In the genomic region with DNA sequence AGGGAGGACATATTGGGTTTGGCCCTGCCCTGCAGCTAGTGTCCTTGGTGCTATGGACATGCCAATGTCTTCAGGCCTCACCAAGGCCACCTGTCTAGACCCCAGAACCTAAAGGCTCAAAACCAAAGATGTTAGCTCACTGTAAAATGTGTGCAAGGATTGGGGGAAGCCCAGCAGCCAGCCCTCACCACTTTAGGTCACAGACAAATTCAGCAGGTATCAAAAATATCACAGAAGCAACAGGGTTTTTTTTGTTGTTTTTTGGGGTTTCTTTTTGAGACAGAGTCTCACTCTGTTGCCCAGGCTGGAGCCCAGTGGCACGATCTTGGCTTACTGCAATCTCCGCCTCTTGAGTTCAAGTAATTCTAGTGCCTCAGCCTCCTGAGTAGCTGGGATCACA, we compare ENCODE assay signal across 30 cellular contexts.
"Had no signal": no experiment of that assay in that cellular context is flagged by ENCODE, and none has a peak within 500 bp of the region (broad histone marks: within the 10 kb centered on the region; RNA-seq: fewer than 3 reads in every experiment).

No MANE protein-coding gene starts in this region.

- DNase-seq: activated B cell treated with CpG ODN at 0.5 μM for 24 hours; activated CD4-positive, alpha-beta memory T cell treated with anti-CD3 and anti-CD28 coated beads for 36 hours; activated CD4-positive, alpha-beta T cell treated with anti-CD3 and anti-CD28 coated beads, Interleukin-2, amount 10 ng/mL, durations not matched to agents 24 days and 14 days; activated CD8-positive, alpha-beta memory T cell treated with anti-CD3 and anti-CD28 coated beads, Interleukin-2, amount 10 ng/mL, durations not matched to agents 7 days and 5 days; activated CD8-positive, alpha-beta memory T cell treated with anti-CD3 and anti-CD28 coated beads, Interleukin-2, amount 50 U/mL, for 4 hours; activated CD8-positive, alpha-beta T cell treated with anti-CD3 and anti-CD28 coated beads, Interleukin-2, amount 10 ng/mL, durations not matched to agents 7 days and 5 days; activated effector memory CD4-positive, alpha-beta T cell treated with anti-CD3 and anti-CD28 coated beads, Interleukin-2, amount 50 U/mL, for 16 hours; activated naive CD4-positive, alpha-beta T cell treated with anti-CD3 and anti-CD28 coated beads for 36 hours; activated naive CD8-positive, alpha-beta T cell treated with anti-CD3 and anti-CD28 coated beads for 36 hours; activated naive CD8-positive, alpha-beta T cell treated with anti-CD3 and anti-CD28 coated beads, Interleukin-2, amount 50 U/mL, for 24 hours; activated T-cell treated with anti-CD3 and anti-CD28 coated beads, Interleukin-2, amount 50 U/mL, for 1 hour; activated T-cell treated with anti-CD3 and anti-CD28 coated beads, Interleukin-2, amount 50 U/mL, for 48 hours; adrenal gland; amygdala; aorta; body of pancreas; caudate nucleus; cortex of kidney; dermis blood vessel endothelial cell; effector CD4-positive, alpha-beta T cell; effector memory CD8-positive, alpha-beta T cell; erythroblast; foreskin keratinocyte; gastrocnemius medialis; heart right ventricle; T-helper 17 cell; T1000; WERI-Rb-1 had no signal

- H3K36me3 ChIP-seq: adrenal gland, esophagus muscularis mucosa, gastrocnemius medialis, heart right ventricle, WERI-Rb-1 had no signal

- H3K27me3 ChIP-seq: adrenal gland, body of pancreas, esophagus muscularis mucosa, foreskin keratinocyte, gastrocnemius medialis, heart right ventricle had no signal

- H3K4me3 ChIP-seq: adrenal gland, body of pancreas, esophagus muscularis mucosa, gastrocnemius medialis, heart right ventricle had no signal

- H3K4me1 ChIP-seq: adrenal gland, body of pancreas, esophagus muscularis mucosa, foreskin keratinocyte had no signal

- FAIRE-seq: colon had no signal

- H3K9me3 ChIP-seq: adrenal gland, body of pancreas, gastrocnemius medialis had no signal

- H3K27ac ChIP-seq: adrenal gland, body of pancreas, esophagus muscularis mucosa, foreskin keratinocyte, heart right ventricle, WERI-Rb-1 had no signal
